ENCODE assay signal across 11 cellular contexts in genomic region chr19:1503925-1504430, GRCh38. TPM values are rescaled to one million over a fixed set of nuclear protein-coding genes. Genes with fewer than 3 reads are reported as not detected.
"Had no signal": no experiment of that assay in that cellular context is flagged by ENCODE, and none has a peak within 500 bp of the region (broad histone marks: within the 10 kb centered on the region; RNA-seq: fewer than 3 reads in every experiment).

No MANE protein-coding gene starts in this region.

- H3K4me1 ChIP-seq: foreskin keratinocyte had no signal

- H3K36me3 ChIP-seq: adrenal gland, colonic mucosa, transverse colon had no signal

- H3K27me3 ChIP-seq: adrenal gland had no signal

- H3K79me2 ChIP-seq: parathyroid adenoma had no signal

- H2AFZ ChIP-seq: parathyroid adenoma had no signal

- H3K27ac ChIP-seq: adrenal gland, colonic mucosa, esophagus squamous epithelium, foreskin keratinocyte, parathyroid adenoma, transverse colon had no signal

- H3K9ac ChIP-seq: parathyroid adenoma had no signal

- ATAC-seq: foreskin keratinocyte had no signal

- H3K4me3 ChIP-seq: adrenal gland, transverse colon had no signal

- H3K9me3 ChIP-seq: adrenal gland, colonic mucosa, esophagus squamous epithelium, transverse colon had no signal

- DNase-seq: esophagus squamous epithelium, foreskin keratinocyte had no signal

RNA-seq across cellular contexts. Expression of gene ADAMTSL5, which starts 8.8 kb away (rescaled TPM):
- total RNA-seq: activated B cell treated with CpG ODN at 0.5 μM for 24 hours had no signal

RNA-seq across cellular contexts. Expression of gene PLK5, which starts 19.9 kb away (rescaled TPM):
- total RNA-seq: activated B cell treated with CpG ODN at 0.5 μM for 24 hours; activated CD4-positive, alpha-beta T cell treated with anti-CD3 and anti-CD28 coated beads, Interleukin-2, amount 10 ng/mL, durations not matched to agents 24 days and 14 days; cardiac septum; colonic mucosa; foreskin keratinocyte; kidney epithelial cell; myocyte; transverse colon had no signal
- polyA plus RNA-seq: foreskin keratinocyte had no signal
